Comparison of ENCODE assay signal across 26 cellular contexts in genomic region chr12:30979371-30980259, GRCh38. TPM values are rescaled to one million over a fixed set of nuclear protein-coding genes. Genes with fewer than 3 reads are reported as not detected.
DNase-seq lines count a peak whose midpoint lies in the region; ATAC-seq and TF ChIP-seq lines count a peak whose summit lies in the region.
"Had no signal": no experiment of that assay in that cellular context is flagged by ENCODE, and none has a peak within 500 bp of the region (broad histone marks: within the 10 kb centered on the region; RNA-seq: fewer than 3 reads in every experiment).

No MANE protein-coding gene starts in this region.

- H3K27me3 ChIP-seq in MG63 = no peaks in the 10 kb centered on the region
- H3K27me3 ChIP-seq in osteoblast (ENCODE audit: insufficient read depth, low read length) = no peaks in the 10 kb centered on the region
- no peaks in the 10 kb centered on the region for H3K27me3 ChIP-seq in SK-N-SH (ENCODE audit: insufficient read depth)
- H3K27me3 ChIP-seq: tibial nerve had no signal

- TF ChIP-seq EP300 in SK-N-SH (IDR thresholded peaks at IDR 0.05; ENCODE audit: borderline replicate concordance in 1 of 2, low read depth in 1 of 2, low read length in 1 of 2) = no peak

- no peak overlapping the region for H2AFZ ChIP-seq in osteoblast (ENCODE audit: low read length)
- no peak overlapping the region for H2AFZ ChIP-seq in SK-N-SH (ENCODE audit: low read depth)
- H2AFZ ChIP-seq: GM23338 had no signal

- TF ChIP-seq CTCF in AG10803 (conservative IDR thresholded peaks at IDR 0.05; ENCODE audit: low read length) (no peak), osteoblast (IDR thresholded peaks at IDR 0.05; ENCODE audit: extremely low read depth, low read depth, low read length) (no peak), SK-N-SH (IDR thresholded peaks at IDR 0.05) (no peak)

- POLR2A ChIA-PET in SK-N-SH (lab: Yijun Ruan, JAX) = interaction anchor here (1.2 kb wide), 1 partner anchor 53 kb away, joined by 3 read pairs; the partner anchor contains the start of gene TSPAN11

- WGBS in SK-N-SH (ENCODE audit: low lambda C conversion rate) = 87% methylated on average over 21 of the region's 21 CpGs

- H4K20me1 ChIP-seq in osteoblast (ENCODE audit: insufficient read depth, low read length) (no peaks in the 10 kb centered on the region), SK-N-SH (ENCODE audit: insufficient read depth) (no peaks in the 10 kb centered on the region)

- H3F3A ChIP-seq in SK-N-SH (replicated peaks; ENCODE audit: insufficient read depth) = no peaks in the 10 kb centered on the region

- no peaks in the 10 kb centered on the region for H3K79me2 ChIP-seq in osteoblast (ENCODE audit: insufficient read depth, low read length)
- no peaks in the 10 kb centered on the region for H3K79me2 ChIP-seq in SK-N-SH (ENCODE audit: insufficient read depth)

- no peak for TF ChIP-seq RAD21 in SK-N-SH (IDR thresholded peaks at IDR 0.05; ENCODE audit: low read length)

- CTCF ChIA-PET in SK-N-SH (lab: Yijun Ruan, JAX) = interaction anchor here (0.9 to 24.1 kb wide), 8 partner anchors 9 to 423 kb away, joined by 3 to 442 read pairs (median 4); partner anchors contain the start of gene TSPAN11

- no peak overlapping the region for H3K4me2 ChIP-seq in osteoblast (ENCODE audit: insufficient read depth, low read length)
- H3K4me2 ChIP-seq in SK-N-SH = no peak overlapping the region
- H3K4me2 ChIP-seq: GM23338, smooth muscle cell had no signal

- ATAC-seq in HG03442 (IDR thresholded peaks at IDR 0.05; ENCODE audit: unreplicated experiment) = no peak
- ATAC-seq: CD8-positive, alpha-beta T cell; GM23338; left lobe of liver; stimulated activated naive CD8-positive, alpha-beta T cell treated with anti-CD3 and anti-CD28 coated beads, Interleukin-15, amount 100 ng/mL, for 72 hours had no signal

- H3K27ac ChIP-seq in osteoblast (ENCODE audit: low read depth, low read length) (no peak overlapping the region), SK-N-SH (ENCODE audit: low read depth in 2 of 2, low read length in 1 of 2) (no peak overlapping the region)
- H3K27ac ChIP-seq: tibial nerve had no signal

- peak; percentile 36 for DNase-seq in AG10803 (ENCODE audit: low read depth)
- peak; percentile 73 for DNase-seq in MG63
- DNase-seq in fibroblast of gingiva (ENCODE audit: low read depth) = peak; percentile 58
- peak; percentile 93 for DNase-seq in osteoblast (ENCODE audit: insufficient read length, low spot score, missing footprints)
- no peak for DNase-seq in CD1c-positive myeloid dendritic cell (ENCODE audit: extremely low spot score)
- no peak for DNase-seq in SK-N-SH
- DNase-seq: activated CD4-positive, alpha-beta T cell treated with anti-CD3 and anti-CD28 coated beads for 4 hours; activated effector memory CD4-positive, alpha-beta T cell treated with Interleukin-2 at 50 U/mL for 16 hours; activated naive CD8-positive, alpha-beta T cell treated with anti-CD3 and anti-CD28 coated beads for 36 hours; activated T-cell treated with anti-CD3 and anti-CD28 coated beads for 4 hours; CD8-positive, alpha-beta T cell; effector memory CD4-positive, alpha-beta T cell; HFFc6; naive B cell; NCI-H1092; NCI-H1694 treated with DMSO at 0.1 percent for 48 hours; NCI-H2171; NCI-H510A; stimulated activated CD4-positive, alpha-beta T cell treated with anti-CD3 and anti-CD28 coated beads, Interleukin-1b, Interleukin-23, amount 100 ng/mL, for 48 hours; stimulated activated CD8-positive, alpha-beta memory T cell treated with anti-CD3 and anti-CD28 coated beads, Interleukin-4, amount 100 ng/mL, for 48 hours; stimulated activated naive CD8-positive, alpha-beta T cell treated with anti-CD3 and anti-CD28 coated beads, Interleukin-15, amount 100 ng/mL, for 72 hours had no signal

- H3K36me3 ChIP-seq in MG63 (no peaks in the 10 kb centered on the region), osteoblast (ENCODE audit: insufficient read depth, low read length) (no peaks in the 10 kb centered on the region), SK-N-SH (replicated peaks in 1 of 2; ENCODE audit: control insufficient read depth in 1 of 2, insufficient read depth in 2 of 2, low read length in 1 of 2) (no peaks in the 10 kb centered on the region)
- H3K36me3 ChIP-seq: tibial nerve had no signal

- H3K4me1 ChIP-seq in osteoblast (ENCODE audit: insufficient read depth, low read length) (no peaks in the 10 kb centered on the region), SK-N-SH (ENCODE audit: control insufficient read depth in 1 of 2, insufficient read depth in 2 of 2, low read depth in 1 of 2, low read length in 1 of 2) (peaks cover 0 to 58% of the 10 kb centered on the region in 2 experiments; a peak in 2 of 4 replicates)

- H3K9me3 ChIP-seq in MG63 = no peaks in the 10 kb centered on the region
- no peaks in the 10 kb centered on the region for H3K9me3 ChIP-seq in osteoblast (ENCODE audit: low read depth, low read length)
- no peaks in the 10 kb centered on the region for H3K9me3 ChIP-seq in SK-N-SH
- H3K9me3 ChIP-seq: tibial nerve had no signal

- no peaks in the 10 kb centered on the region for H3K9me2 ChIP-seq in SK-N-SH

- H3K9ac ChIP-seq in SK-N-SH = no peak overlapping the region

- H3K4me3 ChIP-seq in AG10803 (ENCODE audit: low read length) (no peak overlapping the region), MG63 (no peak overlapping the region), osteoblast (ENCODE audit: insufficient read depth, low read length) (no peak overlapping the region), SK-N-SH (ENCODE audit: low read depth in 2 of 2, low read length in 1 of 2) (no peak overlapping the region)
- H3K4me3 ChIP-seq: GM23338, smooth muscle cell, tibial nerve had no signal

TF ChIP-seq in SK-N-SH, 30 proteins besides CTCF, POLR2A, EP300 and RAD21:
- TF ChIP-seq FOXM1 (IDR thresholded peaks at IDR 0.05; ENCODE audit: low read depth) (no peak), YY1 (IDR thresholded peaks at IDR 0.05; ENCODE audit: low read depth) (no peak), FOXJ3 (CRISPR knock-in tag; IDR thresholded peaks at IDR 0.05) (no peak), USF2 (IDR thresholded peaks at IDR 0.05; ENCODE audit: borderline replicate concordance, low read depth, low read length) (no peak), ZBTB33 (IDR thresholded peaks at IDR 0.05; ENCODE audit: borderline replicate concordance, low read depth) (no peak), MEF2A (IDR thresholded peaks at IDR 0.05; ENCODE audit: borderline replicate concordance, low read depth) (no peak), USF1 (IDR thresholded peaks at IDR 0.05; ENCODE audit: borderline replicate concordance, low read depth) (no peak), RXRA (IDR thresholded peaks at IDR 0.05; ENCODE audit: borderline replicate concordance, low read depth) (no peak), TAF1 (IDR thresholded peaks at IDR 0.05; ENCODE audit: borderline replicate concordance, low read depth, low read length) (no peak), SMC3 (IDR thresholded peaks at IDR 0.05; ENCODE audit: low read depth, low read length) (no peak), JUND (IDR thresholded peaks at IDR 0.05) (no peak), TCF12 (IDR thresholded peaks at IDR 0.05) (no peak), ELF1 (IDR thresholded peaks at IDR 0.05) (no peak), NFIC (IDR thresholded peaks at IDR 0.05; ENCODE audit: borderline replicate concordance) (no peak)

RNA-seq across cellular contexts. Expression of gene TSPAN11, which starts 53.1 kb away (rescaled TPM):
- 1.0 and 1.2 TPM in 2 replicates for total RNA-seq in MG63 (2014; rRNA removed; shearing (Covaris generic); ENCODE audit: low replicate concordance)
- total RNA-seq in osteoblast = 5.4 and 10.0 TPM in 2 replicates
- polyA plus RNA-seq in SK-N-SH (2012; rRNA removed) = 6.4 and 6.6 TPM in 2 replicates
- polyA plus RNA-seq in SK-N-SH (2012; cell fraction: cytosol; rRNA removed) = 3.0 and 5.2 TPM in 2 replicates
- 10.4 and 11.0 TPM in 2 replicates for polyA plus RNA-seq in SK-N-SH (2012; cell fraction: nucleus; rRNA removed)
- total RNA-seq: activated naive CD8-positive, alpha-beta T cell treated with anti-CD3 and anti-CD28 coated beads for 36 hours; CD8-positive, alpha-beta T cell had no signal

Comparison
In these comparisons a context has a peak if more than half of its experiments do, and no peak if none do; other contexts are left out.
1. DNase-seq: peak in AG10803 (single experiment), MG63 (single experiment), fibroblast of gingiva (single experiment) and osteoblast (single experiment); none in CD1c-positive myeloid dendritic cell (single experiment) and SK-N-SH (single experiment).